10 cellular contexts compared by ENCODE assay signal in genomic region chr6:106514281-106514885, GRCh38.
A peak's percentile ranks its signal among the peaks of the same experiment; 100 is the strongest.
DNase-seq lines count a peak whose midpoint lies in the region; ATAC-seq, FAIRE-seq and TF ChIP-seq lines count a peak whose summit lies in the region.
"Had no signal": no experiment of that assay in that cellular context is flagged by ENCODE, and none has a peak within 500 bp of the region (broad histone marks: within the 10 kb centered on the region; RNA-seq: fewer than 3 reads in every experiment).

No MANE protein-coding gene starts in this region.

- H3K27ac ChIP-seq in liver (ENCODE audit: low read depth in 1 of 2, low read length in 2 of 2), result peak overlapping the region; percentile 95

- H3K4me3 Mint-ChIP-seq in activated naive CD4-positive, alpha-beta T cell treated with anti-CD3 and anti-CD28 coated beads, Interleukin-2, amount 50 U/mL, for 24 hours, result peak overlapping the region; percentile 92
- peak overlapping the region; percentile 90 for H3K4me3 Mint-ChIP-seq in activated naive CD8-positive, alpha-beta T cell treated with anti-CD3 and anti-CD28 coated beads for 36 hours

- TF ChIP-seq RAD21 in liver (IDR thresholded peaks at IDR 0.05), result no peak

- no peaks in the 10 kb centered on the region for H3K9me3 Mint-ChIP-seq in activated naive CD4-positive, alpha-beta T cell treated with anti-CD3 and anti-CD28 coated beads, Interleukin-2, amount 50 U/mL, for 24 hours
- H3K9me3 Mint-ChIP-seq in activated naive CD4-positive, alpha-beta T cell treated with anti-CD3 and anti-CD28 coated beads, Interleukin-2, amount 50 U/mL, for 72 hours, result no peaks in the 10 kb centered on the region
- no peaks in the 10 kb centered on the region for H3K9me3 Mint-ChIP-seq in activated naive CD8-positive, alpha-beta T cell treated with anti-CD3 and anti-CD28 coated beads for 36 hours

- no peak for TF ChIP-seq CTCF in liver (IDR thresholded peaks at IDR 0.05; ENCODE audit: low read depth, low read length, missing input control)

- H3K9me3 ChIP-seq in liver (ENCODE audit: control insufficient read depth in 4 of 4, low read length in 3 of 4), result no peaks in the 10 kb centered on the region

- H3K27me3 Mint-ChIP-seq in activated naive CD4-positive, alpha-beta T cell treated with anti-CD3 and anti-CD28 coated beads, Interleukin-2, amount 50 U/mL, for 24 hours, result peaks cover 1% of the 10 kb centered on the region
- no peaks in the 10 kb centered on the region for H3K27me3 Mint-ChIP-seq in activated naive CD8-positive, alpha-beta T cell treated with anti-CD3 and anti-CD28 coated beads for 36 hours

- peak overlapping the region; percentile 95 for H3K27ac Mint-ChIP-seq in activated naive CD4-positive, alpha-beta T cell treated with anti-CD3 and anti-CD28 coated beads, Interleukin-2, amount 50 U/mL, for 24 hours
- H3K27ac Mint-ChIP-seq in activated naive CD4-positive, alpha-beta T cell treated with anti-CD3 and anti-CD28 coated beads, Interleukin-2, amount 50 U/mL, for 72 hours, result peak overlapping the region in 1 of 2 donors; percentile 76
- peak overlapping the region; percentile 92 for H3K27ac Mint-ChIP-seq in activated naive CD8-positive, alpha-beta T cell treated with anti-CD3 and anti-CD28 coated beads for 36 hours

- DNase-seq in activated naive CD4-positive, alpha-beta T cell treated with anti-CD3 and anti-CD28 coated beads, Interleukin-2, amount 50 U/mL, for 72 hours (ENCODE audit: low spot score in 2 of 2), result no peak
- DNase-seq in activated naive CD8-positive, alpha-beta T cell treated with anti-CD3 and anti-CD28 coated beads for 36 hours, result no peak
- DNase-seq in activated CD4-positive, CD25-positive, alpha-beta regulatory T cell (lab: John Stamatoyannopoulos, UW), result no peak
- DNase-seq in KG1 (lab: John Stamatoyannopoulos, UW), result no peak
- no peak for DNase-seq in frontal cortex (ENCODE audit: low spot score in 2 of 2)
- no peak for DNase-seq in NCI-H1436 treated with DMSO at 0.1 percent for 48 hours (lab: John Stamatoyannopoulos, UW)
- DNase-seq: DMS153, NCI-H1930 had no signal

- peak overlapping the region in 2 of 3 donors; percentile 22 to 99 for H3K4me3 ChIP-seq in liver (ENCODE audit: low read depth in 1 of 3, low read length in 3 of 3)

- 43% methylated on average over 3 of the region's 3 CpGs for WGBS in liver

- peak overlapping the region in 1 of 2 donors; percentile 77 for H3K9ac ChIP-seq in liver (ENCODE audit: low read depth in 1 of 2, low read length in 2 of 2)

- no peak for FAIRE-seq in frontal cortex (lab: Jason Lieb, UNC)

- no peak for ATAC-seq in activated naive CD4-positive, alpha-beta T cell treated with anti-CD3 and anti-CD28 coated beads, Interleukin-2, amount 50 U/mL, for 72 hours

- peaks cover 11 to 44% (median 36%) of the 10 kb centered on the region in 4 donors for H3K4me1 ChIP-seq in liver (ENCODE audit: control insufficient read depth in 4 of 4, insufficient read depth in 4 of 4, low read length in 3 of 4)

- peaks cover 0 to 4% (median 1%) of the 10 kb centered on the region in 4 donors for H3K27me3 ChIP-seq in liver (ENCODE audit: control insufficient read depth in 4 of 4, insufficient read depth in 4 of 4, low read length in 3 of 4)

- H3K36me3 ChIP-seq in liver (ENCODE audit: control insufficient read depth in 4 of 4, insufficient read depth in 3 of 4, low read depth in 1 of 4, low read length in 3 of 4), result peaks cover 0 to 4% (median 0%) of the 10 kb centered on the region in 4 donors

- H3K4me1 Mint-ChIP-seq in activated naive CD4-positive, alpha-beta T cell treated with anti-CD3 and anti-CD28 coated beads, Interleukin-2, amount 50 U/mL, for 24 hours, result peaks cover 74% of the 10 kb centered on the region
- H3K4me1 Mint-ChIP-seq in activated naive CD8-positive, alpha-beta T cell treated with anti-CD3 and anti-CD28 coated beads for 36 hours, result peaks cover 60% of the 10 kb centered on the region

- no peaks in the 10 kb centered on the region for H3K36me3 Mint-ChIP-seq in activated naive CD4-positive, alpha-beta T cell treated with anti-CD3 and anti-CD28 coated beads, Interleukin-2, amount 50 U/mL, for 24 hours
- peaks cover 4 to 13% of the 10 kb centered on the region in 2 donors for H3K36me3 Mint-ChIP-seq in activated naive CD4-positive, alpha-beta T cell treated with anti-CD3 and anti-CD28 coated beads, Interleukin-2, amount 50 U/mL, for 72 hours
- H3K36me3 Mint-ChIP-seq in activated naive CD8-positive, alpha-beta T cell treated with anti-CD3 and anti-CD28 coated beads for 36 hours, result peaks cover 14% of the 10 kb centered on the region

TF ChIP-seq in liver, 16 proteins besides CTCF, POLR2A, EP300 and RAD21:
- TF ChIP-seq TAF1 (conservative IDR thresholded peaks at IDR 0.05) (no peak), HNF4A (conservative IDR thresholded peaks at IDR 0.05) (peak; percentile 5 to 13), MAX (IDR thresholded peaks at IDR 0.05) (no peak)
TF ChIP-seq in liver: peak in this region for 1.
